In the genomic region with DNA sequence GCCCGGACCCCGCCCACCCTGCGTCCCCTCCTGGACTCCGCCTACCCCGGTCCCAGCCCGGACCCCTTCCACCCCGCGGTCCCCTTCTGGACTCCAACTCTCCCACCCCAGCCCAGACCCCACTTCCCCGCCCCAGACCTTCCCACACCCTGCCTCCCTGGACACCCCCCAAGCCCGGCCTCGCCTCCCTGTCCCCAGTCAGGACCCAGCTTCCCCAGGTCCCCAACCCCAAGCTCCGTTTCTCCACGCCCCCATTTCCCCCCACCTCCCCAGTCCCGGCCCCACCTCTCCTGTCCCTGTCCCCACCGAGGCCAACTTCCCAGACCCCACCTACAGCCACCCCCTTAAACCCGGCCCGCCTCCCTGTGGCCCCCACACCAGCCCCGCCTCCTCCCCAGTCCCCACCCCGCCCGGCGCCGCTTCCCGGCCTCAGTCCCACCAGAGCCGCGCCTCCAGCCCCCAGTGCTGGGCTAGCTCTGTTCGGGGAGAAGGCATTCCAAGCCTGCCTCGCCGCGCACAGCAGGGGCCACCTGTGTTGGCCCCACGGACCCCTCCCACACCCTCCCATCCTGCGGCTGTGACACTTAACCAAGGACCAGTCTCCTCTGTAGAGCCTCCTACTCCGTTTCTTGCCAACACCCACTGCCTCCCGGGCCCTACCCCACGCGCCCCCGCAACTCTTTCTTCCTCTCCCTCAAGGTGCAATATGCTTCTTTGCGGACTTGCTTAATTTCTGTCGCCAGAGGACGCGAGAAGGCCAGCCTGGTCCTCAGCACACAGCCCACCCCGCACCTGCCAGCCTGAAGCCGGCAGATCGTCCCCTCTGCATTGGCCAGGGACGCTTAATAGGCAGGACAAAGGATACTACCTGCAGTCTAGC, we compare ENCODE assay signal across 8 cellular contexts. TPM values are rescaled to one million over a fixed set of nuclear protein-coding genes. Genes with fewer than 3 reads are reported as not detected.
A peak's percentile ranks its signal among the peaks of the same experiment; 100 is the strongest.
DNase-seq lines count a peak whose midpoint lies in the region; ATAC-seq and TF ChIP-seq lines count a peak whose summit lies in the region.

No MANE protein-coding gene starts in this region.

- peak; percentile 58 for ATAC-seq in CD4-positive, alpha-beta T cell (ENCODE audit: poor library complexity)
- ATAC-seq in T-cell (replicated peaks in 1 of 4) (peak; percentile 49 to 71 (median 65)), GM18498 (IDR thresholded peaks at IDR 0.05; ENCODE audit: unreplicated experiment) (no peak)

- no peaks in the 10 kb centered on the region for H3K4me1 ChIP-seq in cardiac muscle cell (ENCODE audit: low read depth)

- H3K4me3 ChIP-seq in cardiac muscle cell: peak overlapping the region; percentile 13

- POLR2A ChIA-PET in CD4-positive, alpha-beta T cell (lab: Charles Lee): no interaction called here
- POLR2A ChIA-PET in T-cell (lab: Charles Lee): no interaction called here

- H3K9me3 ChIP-seq in CD4-positive, alpha-beta T cell (ENCODE audit: control insufficient read depth, low read length): no peaks in the 10 kb centered on the region
- no peaks in the 10 kb centered on the region for H3K9me3 ChIP-seq in cardiac muscle cell (ENCODE audit: low read depth)

- H3K27ac Mint-ChIP-seq in CD4-positive, alpha-beta T cell: no peak overlapping the region
- no peak overlapping the region for H3K27ac Mint-ChIP-seq in T-cell
- no peak overlapping the region for H3K27ac Mint-ChIP-seq in osteocyte (ENCODE audit: unreplicated experiment)
- H3K27ac Mint-ChIP-seq in HFFc6: no peak overlapping the region

- H3K27me3 Mint-ChIP-seq in CD4-positive, alpha-beta T cell: peaks cover 66% of the 10 kb centered on the region
- peaks cover 53 to 71% of the 10 kb centered on the region in 2 donors for H3K27me3 Mint-ChIP-seq in T-cell
- H3K27me3 Mint-ChIP-seq in osteocyte (ENCODE audit: unreplicated experiment): peaks cover 45% of the 10 kb centered on the region
- peaks cover 4% of the 10 kb centered on the region; the same call in 1 of the 2 replicates for H3K27me3 Mint-ChIP-seq in HFFc6 (ENCODE audit: insufficient read depth)

- intact Hi-C loops in CD4-positive, alpha-beta T cell (cut with DNase I, micrococcal nuclease): no loop called here

- TF ChIP-seq CTCF in CD4-positive, alpha-beta T cell (IDR thresholded peaks at IDR 0.05): no peak
- no peak for TF ChIP-seq CTCF in cardiac muscle cell (IDR thresholded peaks at IDR 0.05; ENCODE audit: low read depth, low read length)
- TF ChIP-seq CTCF in osteocyte (IDR thresholded peaks at IDR 0.05): no peak
- no peak for TF ChIP-seq CTCF in HFFc6 (IDR thresholded peaks at IDR 0.05)

- no peak overlapping the region for H3K27ac ChIP-seq in CD4-positive, alpha-beta T cell (ENCODE audit: low read depth, low read length)
- H3K27ac ChIP-seq in cardiac muscle cell: no peak overlapping the region

- H3K4me3 Mint-ChIP-seq in CD4-positive, alpha-beta T cell: peak overlapping the region; percentile 95
- H3K4me3 Mint-ChIP-seq in T-cell (peak overlapping the region; percentile 74 to 95 (median 77)), osteocyte (ENCODE audit: unreplicated experiment) (peak overlapping the region; percentile 52), HFFc6 (no peak overlapping the region)

- CTCF ChIA-PET in CD4-positive, alpha-beta T cell (lab: Charles Lee): interaction anchor here (1.0 kb wide), 1 partner anchor 20 kb away, joined by 3 read pairs; no protein-coding TSS in a partner anchor
- CTCF ChIA-PET in T-cell (lab: Charles Lee): no interaction called here

- H3K36me3 Mint-ChIP-seq in CD4-positive, alpha-beta T cell (ENCODE audit: low read depth): no peaks in the 10 kb centered on the region
- H3K36me3 Mint-ChIP-seq in T-cell: no peaks in the 10 kb centered on the region
- no peaks in the 10 kb centered on the region for H3K36me3 Mint-ChIP-seq in osteocyte (ENCODE audit: unreplicated experiment)
- H3K36me3 Mint-ChIP-seq in HFFc6 (ENCODE audit: low read depth): no peaks in the 10 kb centered on the region

- H3K36me3 ChIP-seq in cardiac muscle cell: no peaks in the 10 kb centered on the region

- DNase-seq in CD4-positive, alpha-beta T cell: no peak
- DNase-seq in T-cell (peak in 4 of 34 experiments; percentile 3 to 6 (median 4)), cardiac muscle cell (ENCODE audit: low read depth in 1 of 2, low spot score in 1 of 2) (peak in 1 of 2 donors; percentile 25), osteocyte (ENCODE audit: extremely low spot score, unreplicated experiment) (no peak), DMS53 treated with DMSO at 0.1 percent for 48 hours (lab: John Stamatoyannopoulos, UW; ENCODE audit: unreplicated experiment) (no peak), HFFc6 (no peak), NCI-H1436 treated with DMSO at 0.1 percent for 48 hours (lab: John Stamatoyannopoulos, UW) (no peak)

- no peaks in the 10 kb centered on the region for H3K9me3 Mint-ChIP-seq in CD4-positive, alpha-beta T cell
- H3K9me3 Mint-ChIP-seq in T-cell (no peaks in the 10 kb centered on the region), osteocyte (ENCODE audit: unreplicated experiment) (no peaks in the 10 kb centered on the region), HFFc6 (no peaks in the 10 kb centered on the region; the same call in 1 of the 2 replicates)

- H3K27me3 ChIP-seq in CD4-positive, alpha-beta T cell (ENCODE audit: control insufficient read depth, insufficient read depth, low read length): peaks cover 49% of the 10 kb centered on the region
- H3K27me3 ChIP-seq in cardiac muscle cell: peaks cover 80% of the 10 kb centered on the region

- peaks cover 18% of the 10 kb centered on the region for H3K4me1 Mint-ChIP-seq in CD4-positive, alpha-beta T cell (ENCODE audit: low read depth)
- H3K4me1 Mint-ChIP-seq in T-cell (peaks cover 13 to 18% (median 18%) of the 10 kb centered on the region in 3 donors), osteocyte (ENCODE audit: unreplicated experiment) (peaks cover 11% of the 10 kb centered on the region), HFFc6 (ENCODE audit: low read depth) (no peaks in the 10 kb centered on the region)

RNA-seq across cellular contexts. Expression of a gene that starts 0.7 kb away (rescaled TPM):
- not detected for total RNA-seq in CD4-positive, alpha-beta T cell
- under 1 TPM in 2 of 5 donors, not detected in 3; 0.13 to 0.22 TPM for total RNA-seq in T-cell
- 0.11 and 0.60 TPM in 2 replicates for total RNA-seq in cardiac muscle cell
- 0.11 TPM in 1 of 2 replicates, not detected in the other for polyA plus RNA-seq in cardiac muscle cell
- total RNA-seq in osteocyte: 0.35 and 0.39 TPM in 2 replicates
- total RNA-seq in HFFc6 (2021; fragmentation: NEBNext Ultra II Directional; extraction: Animal tissue kit (Norgen Biotek cat#: 25700)): not detected

RNA-seq across cellular contexts. Expression of a gene that starts 35.6 kb away (rescaled TPM):
- total RNA-seq in CD4-positive, alpha-beta T cell: not detected
- total RNA-seq in T-cell (1 to 10 TPM in 2 of 5 donors, under 1 TPM in 1, not detected in 2; 0.72 to 2.1 (median 1.5) TPM), cardiac muscle cell (not detected in 2 replicates), osteocyte (not detected in 2 replicates)
- 0.09 TPM in 1 of 2 replicates, not detected in the other for polyA plus RNA-seq in cardiac muscle cell
- not detected for total RNA-seq in HFFc6 (2021; fragmentation: NEBNext Ultra II Directional; extraction: Animal tissue kit (Norgen Biotek cat#: 25700))
